In the genomic region with DNA sequence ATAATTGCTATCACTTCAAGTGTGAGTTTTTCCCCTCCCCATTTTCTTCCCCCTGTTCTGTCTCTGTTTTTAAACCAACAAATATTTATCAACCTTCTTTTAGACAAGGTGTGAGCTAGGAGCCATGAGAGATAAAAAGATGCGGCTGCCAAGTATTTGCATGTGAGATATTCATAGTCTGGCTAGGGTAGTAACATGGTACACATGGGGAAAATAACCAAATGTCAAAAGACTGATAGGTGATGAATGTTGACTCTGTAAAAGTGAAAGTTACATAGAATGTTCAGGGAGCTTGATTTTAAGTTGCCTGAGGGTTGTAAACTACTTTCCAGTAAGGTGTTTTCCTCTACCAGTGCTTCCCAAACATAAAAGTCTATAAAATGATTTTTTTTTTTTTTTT, we compare ENCODE assay signal across 23 cellular contexts. TPM values are rescaled to one million over a fixed set of nuclear protein-coding genes. Genes with fewer than 3 reads are reported as not detected.
A peak's percentile ranks its signal among the peaks of the same experiment; 100 is the strongest.
DNase-seq lines count a peak whose midpoint lies in the region; ATAC-seq and TF ChIP-seq lines count a peak whose summit lies in the region.
"Had no signal": no experiment of that assay in that cellular context is flagged by ENCODE, and none has a peak within 500 bp of the region (broad histone marks: within the 10 kb centered on the region; RNA-seq: fewer than 3 reads in every experiment).

No MANE protein-coding gene starts in this region.

- intact Hi-C loops in left ventricle myocardium inferior (cut with micrococcal nuclease), result no loop called here
- intact Hi-C loops in cardiac septum (cut with DNase I), result no loop called here

- H3K27ac ChIP-seq in left ventricle myocardium inferior (replicated peaks) (peak overlapping the region; percentile 61), SU-DHL-6 (ENCODE audit: low read depth, low read length) (no peak overlapping the region), right atrium auricular region (peak overlapping the region; percentile 49 to 65)
- H3K27ac ChIP-seq: SJSA1 had no signal

- TF ChIP-seq CTCF in left ventricle myocardium inferior (IDR thresholded peaks at IDR 0.05; ENCODE audit: borderline replicate concordance) (no peak), SU-DHL-6 (IDR thresholded peaks at IDR 0.05; ENCODE audit: insufficient read depth, low read length, poor library complexity, severe bottlenecking) (no peak), right atrium auricular region (IDR thresholded peaks at IDR 0.05) (no peak)

- no peaks in the 10 kb centered on the region for H3F3A ChIP-seq in SU-DHL-6 (ENCODE audit: insufficient read depth)

- no peaks in the 10 kb centered on the region for H3K9me2 ChIP-seq in SU-DHL-6 (replicated peaks; ENCODE audit: insufficient read depth, low read length)

- H2AFZ ChIP-seq in SU-DHL-6 (ENCODE audit: low read depth, low read length, severe bottlenecking), result no peak overlapping the region
- H2AFZ ChIP-seq: GM23338 had no signal

- H3K36me3 ChIP-seq in left ventricle myocardium inferior (no peaks in the 10 kb centered on the region), SU-DHL-6 (ENCODE audit: low read length) (no peaks in the 10 kb centered on the region), right atrium auricular region (no peaks in the 10 kb centered on the region)
- H3K36me3 ChIP-seq: SJSA1 had no signal

- H3K79me2 ChIP-seq in SU-DHL-6 (ENCODE audit: insufficient read depth, low read length), result no peaks in the 10 kb centered on the region

- H3K27me3 ChIP-seq in left ventricle myocardium inferior (ENCODE audit: low read depth) (no peaks in the 10 kb centered on the region), SU-DHL-6 (ENCODE audit: low read length) (no peaks in the 10 kb centered on the region), right atrium auricular region (no peaks in the 10 kb centered on the region)
- H3K27me3 ChIP-seq: SJSA1 had no signal

- no peak for ATAC-seq in HG03354 (IDR thresholded peaks at IDR 0.05; ENCODE audit: poor library complexity, severe bottlenecking, unreplicated experiment)
- ATAC-seq in esophagus mucosa, result no peak
- ATAC-seq: A549, GM23338, PC-3 had no signal

- no peak overlapping the region for H3K9ac ChIP-seq in SU-DHL-6 (ENCODE audit: low read length)

- H3K9me3 ChIP-seq in left ventricle myocardium inferior (replicated peaks) (no peaks in the 10 kb centered on the region), SU-DHL-6 (ENCODE audit: insufficient read depth, low read length) (no peaks in the 10 kb centered on the region), right atrium auricular region (no peaks in the 10 kb centered on the region)
- H3K9me3 ChIP-seq: A549, SJSA1 had no signal

- H3K4me3 ChIP-seq in left ventricle myocardium inferior (no peak overlapping the region), SU-DHL-6 (ENCODE audit: insufficient read depth, low read length, poor library complexity, severe bottlenecking) (no peak overlapping the region), right atrium auricular region (no peak overlapping the region)
- H3K4me3 ChIP-seq: A549, GM23338, SJSA1 had no signal

- H3K4me1 ChIP-seq in left ventricle myocardium inferior (peaks cover 67% of the 10 kb centered on the region), right atrium auricular region (peaks cover 0 to 70% of the 10 kb centered on the region in 2 donors)

- no peaks in the 10 kb centered on the region for H4K20me1 ChIP-seq in SU-DHL-6 (ENCODE audit: low read depth, low read length)

- no peak for DNase-seq in left ventricle myocardium inferior
- no peak for DNase-seq in cardiac septum (ENCODE audit: low spot score)
- no peak for DNase-seq in right atrium auricular region (ENCODE audit: low spot score)
- no peak for DNase-seq in glomerular visceral epithelial cell (ENCODE audit: extremely low spot score)
- DNase-seq: C1 segment of cervical spinal cord; CD4-positive, alpha-beta memory T cell; COR-L47; DMS53; H9; IMR-90; KG1; NCI-H1048; NCI-H1417; NCI-H1694; NCI-H2029 treated with DMSO at 0.1 percent for 48 hours; NCI-H446 treated with DMSO at 0.1 percent for 48 hours; PC-3 had no signal

- peak overlapping the region; percentile 2 for H3K4me2 ChIP-seq in SU-DHL-6 (ENCODE audit: low read depth, low read length, poor library complexity, severe bottlenecking)
- H3K4me2 ChIP-seq: A549, GM23338 had no signal

RNA-seq across cellular contexts. Expression of a gene that starts 25.4 kb away (rescaled TPM):
- total RNA-seq in left ventricle myocardium inferior, result 205 TPM
- total RNA-seq in cardiac septum, result 182 TPM
- 100 to 1,000 TPM; 143 to 216 TPM for total RNA-seq in right atrium auricular region
- 156 TPM for total RNA-seq in esophagus mucosa

RNA-seq across cellular contexts. Expression of a gene that starts 57.7 kb away (rescaled TPM):
- total RNA-seq in left ventricle myocardium inferior (49.7 TPM), cardiac septum (39.2 TPM), right atrium auricular region (10 to 100 TPM; 57.7 to 66.0 TPM), esophagus mucosa (89.7 TPM)
